ENCODE assay signal across 8 cellular contexts in the genomic region with DNA sequence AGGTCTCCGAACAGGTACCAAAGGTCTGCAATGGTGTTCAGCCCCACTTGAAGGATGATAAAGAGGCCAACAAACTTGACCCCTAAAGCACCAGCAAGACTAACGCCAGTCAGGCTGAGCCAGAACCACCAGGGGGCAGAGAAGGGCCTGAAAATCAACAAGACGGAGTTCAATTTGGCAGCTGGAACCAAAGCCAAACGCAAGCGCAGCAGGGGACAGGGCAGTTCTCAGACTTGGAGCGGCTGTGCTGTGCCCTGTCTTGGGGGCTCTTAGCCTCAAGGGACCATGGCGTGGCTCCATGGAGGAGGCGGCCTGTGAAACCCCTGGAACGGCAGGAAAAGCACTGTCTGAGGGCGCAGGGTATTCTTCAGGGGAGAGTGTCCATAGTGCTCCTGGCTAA. TPM values are rescaled to one million over a fixed set of nuclear protein-coding genes. Genes with fewer than 3 reads are reported as not detected.
A peak's percentile ranks its signal among the peaks of the same experiment; 100 is the strongest.
DNase-seq lines count a peak whose midpoint lies in the region; ATAC-seq and TF ChIP-seq lines count a peak whose summit lies in the region.

No MANE protein-coding gene starts in this region.

- no peak overlapping the region for H3K4me3 Mint-ChIP-seq in activated CD8-positive, alpha-beta T cell treated with anti-CD3 and anti-CD28 coated beads for 36 hours
- no peak overlapping the region for H3K4me3 Mint-ChIP-seq in mesothelial cell of epicardium
- no peak overlapping the region for H3K4me3 Mint-ChIP-seq in stimulated activated memory B cell treated with anti-CD40 and anti-IgM and Interleukin-4, amounts not matched to agents 10 μg/mL and 1 μg/mL and 100 μg/mL, for 72 hours

- H3K36me3 Mint-ChIP-seq in activated CD8-positive, alpha-beta T cell treated with anti-CD3 and anti-CD28 coated beads for 36 hours (ENCODE audit: low read depth) = peaks cover 3% of the 10 kb centered on the region
- H3K36me3 Mint-ChIP-seq in mesothelial cell of epicardium = peaks cover 26% of the 10 kb centered on the region
- peaks cover 44% of the 10 kb centered on the region for H3K36me3 Mint-ChIP-seq in stimulated activated memory B cell treated with anti-CD40 and anti-IgM and Interleukin-4, amounts not matched to agents 10 μg/mL and 1 μg/mL and 100 μg/mL, for 72 hours

- no peaks in the 10 kb centered on the region for H3K27me3 Mint-ChIP-seq in activated CD8-positive, alpha-beta T cell treated with anti-CD3 and anti-CD28 coated beads for 36 hours
- no peaks in the 10 kb centered on the region for H3K27me3 Mint-ChIP-seq in mesothelial cell of epicardium (ENCODE audit: low read depth)
- no peaks in the 10 kb centered on the region for H3K27me3 Mint-ChIP-seq in stimulated activated memory B cell treated with anti-CD40 and anti-IgM and Interleukin-4, amounts not matched to agents 10 μg/mL and 1 μg/mL and 100 μg/mL, for 72 hours

- ATAC-seq in GM19395 (IDR thresholded peaks at IDR 0.05; ENCODE audit: unreplicated experiment) = peak; percentile 53
- ATAC-seq in activated CD8-positive, alpha-beta T cell treated with anti-CD3 and anti-CD28 coated beads for 36 hours = no peak
- peak; percentile 64 for ATAC-seq in stimulated activated memory B cell treated with anti-CD40 and anti-IgM and Interleukin-4, amounts not matched to agents 10 μg/mL and 1 μg/mL and 100 μg/mL, for 72 hours

- CTCF ChIA-PET in activated CD8-positive, alpha-beta T cell treated with anti-CD3 and anti-CD28 coated beads for 36 hours (lab: Charles Lee) = interaction anchor here (0.6 to 7.7 kb wide), 12 partner anchors 8 to 263 kb away, joined by 3 to 151 read pairs (median 4); partner anchors contain the start of genes GSTZ1, POMT2 and SAMD15

- peaks cover 14% of the 10 kb centered on the region for H3K4me1 Mint-ChIP-seq in activated CD8-positive, alpha-beta T cell treated with anti-CD3 and anti-CD28 coated beads for 36 hours (ENCODE audit: low read depth)
- H3K4me1 Mint-ChIP-seq in mesothelial cell of epicardium = peaks cover 12% of the 10 kb centered on the region
- H3K4me1 Mint-ChIP-seq in stimulated activated memory B cell treated with anti-CD40 and anti-IgM and Interleukin-4, amounts not matched to agents 10 μg/mL and 1 μg/mL and 100 μg/mL, for 72 hours = no peaks in the 10 kb centered on the region

- no peaks in the 10 kb centered on the region for H3K9me3 Mint-ChIP-seq in activated CD8-positive, alpha-beta T cell treated with anti-CD3 and anti-CD28 coated beads for 36 hours
- no peaks in the 10 kb centered on the region for H3K9me3 Mint-ChIP-seq in mesothelial cell of epicardium
- H3K9me3 Mint-ChIP-seq in stimulated activated memory B cell treated with anti-CD40 and anti-IgM and Interleukin-4, amounts not matched to agents 10 μg/mL and 1 μg/mL and 100 μg/mL, for 72 hours = no peaks in the 10 kb centered on the region

- peak; percentile 85 for DNase-seq in AG20443 (ENCODE audit: low spot score)
- peak; percentile 75 for DNase-seq in NCI-H460 (ENCODE audit: extremely low read depth, low read depth)
- DNase-seq in activated CD8-positive, alpha-beta T cell treated with anti-CD3 and anti-CD28 coated beads for 36 hours = peak; percentile 78
- DNase-seq in epidermal melanocyte (ENCODE audit: insufficient read length, low spot score) = peak; percentile 62
- peak in 1 of 2 experiments; percentile 68 for DNase-seq in mesothelial cell of epicardium (ENCODE audit: low spot score in 2 of 2, unreplicated experiment in 2 of 2)
- no peak for DNase-seq in NCI-H128 (lab: John Stamatoyannopoulos, UW; ENCODE audit: unreplicated experiment)

- peak; percentile 74 for TF ChIP-seq CTCF in activated CD8-positive, alpha-beta T cell treated with anti-CD3 and anti-CD28 coated beads for 36 hours (IDR thresholded peaks at IDR 0.05)
- TF ChIP-seq CTCF in mesothelial cell of epicardium (IDR thresholded peaks at IDR 0.05; ENCODE audit: unreplicated experiment) = peak; percentile 70

- H3K27ac Mint-ChIP-seq in activated CD8-positive, alpha-beta T cell treated with anti-CD3 and anti-CD28 coated beads for 36 hours = no peak overlapping the region
- no peak overlapping the region for H3K27ac Mint-ChIP-seq in mesothelial cell of epicardium
- H3K27ac Mint-ChIP-seq in stimulated activated memory B cell treated with anti-CD40 and anti-IgM and Interleukin-4, amounts not matched to agents 10 μg/mL and 1 μg/mL and 100 μg/mL, for 72 hours = no peak overlapping the region

- intact Hi-C loops in activated CD8-positive, alpha-beta T cell treated with anti-CD3 and anti-CD28 coated beads for 36 hours (cut with micrococcal nuclease) = no loop called here

- POLR2A ChIA-PET in activated CD8-positive, alpha-beta T cell treated with anti-CD3 and anti-CD28 coated beads for 36 hours (lab: Charles Lee) = no interaction called here

RNA-seq across cellular contexts. Expression of gene POMT2, which starts 19.6 kb away (rescaled TPM):
- 17.5 and 19.8 TPM in 2 replicates for total RNA-seq in NCI-H460 (2014; rRNA removed; shearing (Covaris generic))
- polyA plus RNA-seq in NCI-H460 (2014; cell fraction: nucleus; rRNA removed) = 51.6 and 60.3 TPM in 2 replicates
- total RNA-seq in activated CD8-positive, alpha-beta T cell treated with anti-CD3 and anti-CD28 coated beads for 36 hours = 10 to 100 TPM; 14.2 to 15.3 TPM
- 40.5 to 46.1 TPM (median 45.3 TPM) in 3 replicates for total RNA-seq in mesothelial cell of epicardium

RNA-seq across cellular contexts. Expression of gene GSTZ1, which starts 19.7 kb away (rescaled TPM):
- total RNA-seq in NCI-H460 (2014; rRNA removed; shearing (Covaris generic)) = 22.6 and 26.8 TPM in 2 replicates
- 25.8 and 46.1 TPM in 2 replicates for polyA plus RNA-seq in NCI-H460 (2014; cell fraction: nucleus; rRNA removed)
- total RNA-seq in activated CD8-positive, alpha-beta T cell treated with anti-CD3 and anti-CD28 coated beads for 36 hours = 10 to 100 TPM; 19.1 to 20.5 TPM
- total RNA-seq in mesothelial cell of epicardium = 20.7 to 24.0 TPM (median 23.5 TPM) in 3 replicates

RNA-seq across cellular contexts. Expression of gene NGB, which starts 30.1 kb away (rescaled TPM):
- total RNA-seq in NCI-H460 (2014; rRNA removed; shearing (Covaris generic)) = not detected in 2 replicates
- not detected in 2 replicates for polyA plus RNA-seq in NCI-H460 (2014; cell fraction: nucleus; rRNA removed)
- total RNA-seq in activated CD8-positive, alpha-beta T cell treated with anti-CD3 and anti-CD28 coated beads for 36 hours = not detected
- total RNA-seq in mesothelial cell of epicardium = not detected in 3 replicates
